8 cellular contexts compared by ENCODE assay signal in the genomic region with DNA sequence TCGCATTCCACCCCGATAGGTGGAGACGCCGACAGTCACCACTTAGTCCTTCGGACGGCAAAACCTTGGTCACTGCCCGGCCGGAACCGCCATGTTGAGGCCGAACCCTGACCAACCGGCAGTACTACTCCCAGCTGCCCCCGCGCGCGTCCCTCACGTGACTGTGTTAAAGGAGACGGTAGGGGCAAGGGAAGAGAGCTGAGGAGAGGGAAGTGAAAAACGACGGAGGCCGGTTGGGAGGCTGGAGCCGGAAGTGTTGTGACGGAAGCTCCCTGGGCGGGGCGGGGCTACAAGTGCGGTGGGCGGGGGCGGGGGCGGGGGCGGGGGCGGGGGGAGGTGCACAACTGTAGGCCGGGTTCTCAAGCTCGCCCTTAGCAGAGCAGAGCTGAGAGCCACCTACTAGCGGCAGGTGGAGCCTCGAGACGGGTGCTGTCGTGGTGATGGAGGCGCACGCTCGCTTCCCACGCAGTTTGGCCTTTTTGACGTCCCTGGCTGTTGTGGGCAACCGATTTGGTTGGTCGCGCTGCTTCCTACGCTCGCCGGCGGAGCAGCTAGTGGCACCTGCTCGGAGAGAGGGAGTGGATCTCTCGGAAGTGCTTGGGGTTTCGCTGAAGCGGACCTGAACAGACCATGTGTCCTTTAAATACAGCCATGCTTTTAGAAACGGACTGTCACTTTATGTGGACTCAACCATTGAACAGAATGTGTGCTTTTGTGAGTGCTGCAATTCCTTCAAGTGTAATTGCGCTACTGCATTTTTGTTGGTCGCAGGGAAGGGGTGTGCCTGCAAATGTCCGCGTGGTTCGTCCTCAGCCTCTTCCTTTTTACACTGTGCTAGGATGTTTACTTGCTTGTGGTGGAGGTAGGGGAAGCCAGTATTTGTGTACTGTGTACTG. TPM values are rescaled to one million over a fixed set of nuclear protein-coding genes. Genes with fewer than 3 reads are reported as not detected.
DNase-seq lines count a peak whose midpoint lies in the region; ATAC-seq, FAIRE-seq and TF ChIP-seq lines count a peak whose summit lies in the region.

A gene with protein sequence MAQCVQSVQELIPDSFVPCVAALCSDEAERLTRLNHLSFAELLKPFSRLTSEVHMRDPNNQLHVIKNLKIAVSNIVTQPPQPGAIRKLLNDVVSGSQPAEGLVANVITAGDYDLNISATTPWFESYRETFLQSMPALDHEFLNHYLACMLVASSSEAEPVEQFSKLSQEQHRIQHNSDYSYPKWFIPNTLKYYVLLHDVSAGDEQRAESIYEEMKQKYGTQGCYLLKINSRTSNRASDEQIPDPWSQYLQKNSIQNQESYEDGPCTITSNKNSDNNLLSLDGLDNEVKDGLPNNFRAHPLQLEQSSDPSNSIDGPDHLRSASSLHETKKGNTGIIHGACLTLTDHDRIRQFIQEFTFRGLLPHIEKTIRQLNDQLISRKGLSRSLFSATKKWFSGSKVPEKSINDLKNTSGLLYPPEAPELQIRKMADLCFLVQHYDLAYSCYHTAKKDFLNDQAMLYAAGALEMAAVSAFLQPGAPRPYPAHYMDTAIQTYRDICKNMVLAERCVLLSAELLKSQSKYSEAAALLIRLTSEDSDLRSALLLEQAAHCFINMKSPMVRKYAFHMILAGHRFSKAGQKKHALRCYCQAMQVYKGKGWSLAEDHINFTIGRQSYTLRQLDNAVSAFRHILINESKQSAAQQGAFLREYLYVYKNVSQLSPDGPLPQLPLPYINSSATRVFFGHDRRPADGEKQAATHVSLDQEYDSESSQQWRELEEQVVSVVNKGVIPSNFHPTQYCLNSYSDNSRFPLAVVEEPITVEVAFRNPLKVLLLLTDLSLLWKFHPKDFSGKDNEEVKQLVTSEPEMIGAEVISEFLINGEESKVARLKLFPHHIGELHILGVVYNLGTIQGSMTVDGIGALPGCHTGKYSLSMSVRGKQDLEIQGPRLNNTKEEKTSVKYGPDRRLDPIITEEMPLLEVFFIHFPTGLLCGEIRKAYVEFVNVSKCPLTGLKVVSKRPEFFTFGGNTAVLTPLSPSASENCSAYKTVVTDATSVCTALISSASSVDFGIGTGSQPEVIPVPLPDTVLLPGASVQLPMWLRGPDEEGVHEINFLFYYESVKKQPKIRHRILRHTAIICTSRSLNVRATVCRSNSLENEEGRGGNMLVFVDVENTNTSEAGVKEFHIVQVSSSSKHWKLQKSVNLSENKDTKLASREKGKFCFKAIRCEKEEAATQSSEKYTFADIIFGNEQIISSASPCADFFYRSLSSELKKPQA (N-terminal part only) (minus strand): TSS at position 130 of the 896 bp plus-strand sequence. CDS start 364 bp downstream, outside the sequence.

- H3K4me3 ChIP-seq in HUES64 (ENCODE audit: low read length) (peak within 1 kb of the TSS; percentile 100), OCI-LY1 (ENCODE audit: low read depth, low read length, poor library complexity, severe bottlenecking) (peak within 1 kb of the TSS; percentile 90), endothelial cell of umbilical vein (replicated peaks in 1 of 3; ENCODE audit: insufficient read depth in 1 of 3, low read depth in 1 of 3, low read length in 3 of 3) (peak within 1 kb of the TSS; percentile 76 to 86 (median 85))

- H3K27me3 ChIP-seq in HUES64 (ENCODE audit: insufficient read depth, low read length) (no peaks in the 10 kb centered on the region), OCI-LY1 (ENCODE audit: insufficient read depth, low read length) (no peaks in the 10 kb centered on the region), endothelial cell of umbilical vein (ENCODE audit: control insufficient read depth in 2 of 2, insufficient read depth in 2 of 2, low read length in 2 of 2) (peaks cover 0 to 2% of the 10 kb centered on the region in 2 experiments)

- FAIRE-seq in endothelial cell of umbilical vein (lab: Jason Lieb, UNC): peak; percentile 88

- H4K20me1 ChIP-seq in OCI-LY1 (ENCODE audit: insufficient read depth, low read length) (no peaks in the 10 kb centered on the region), endothelial cell of umbilical vein (replicated peaks; ENCODE audit: control insufficient read depth, extremely low read depth, insufficient read depth, low read length) (peaks cover 2% of the 10 kb centered on the region)

- H3K9me1 ChIP-seq in endothelial cell of umbilical vein (replicated peaks; ENCODE audit: control insufficient read depth, extremely low read depth, insufficient read depth, low read length): no peaks in the 10 kb centered on the region

- peak within 1 kb of the TSS; percentile 96 for H3K9ac ChIP-seq in HUES64 (ENCODE audit: low read depth, low read length)
- peak within 1 kb of the TSS; percentile 83 for H3K9ac ChIP-seq in OCI-LY1 (ENCODE audit: low read length)
- H3K9ac ChIP-seq in endothelial cell of umbilical vein (replicated peaks; ENCODE audit: extremely low read depth, insufficient read depth, low read length): peak within 1 kb of the TSS; percentile 85

- no peaks in the 10 kb centered on the region for H3F3A ChIP-seq in OCI-LY1 (ENCODE audit: insufficient read depth, low read length)

- intact Hi-C loops in endothelial cell of umbilical vein (cut with micrococcal nuclease): loop anchor here (1.0 to 2.0 kb wide), 5 partner anchors 34 to 258 kb away; a partner anchor contains a TSS

- POLR2A ChIA-PET in endothelial cell of umbilical vein (lab: Charles Lee): interaction anchor here (0.8 to 2.2 kb wide), 3 partner anchors 12 to 263 kb away, joined by 3 to 7 read pairs (median 4); no protein-coding TSS in a partner anchor

- WGBS in HUES64: under 1% methylated on average over 49 of the region's 58 CpGs

- H3K27ac ChIP-seq in HUES64 (ENCODE audit: low read depth, low read length) (peak within 1 kb of the TSS; percentile 96), OCI-LY1 (ENCODE audit: low read depth, low read length, poor library complexity, severe bottlenecking) (peak within 1 kb of the TSS; percentile 72), endothelial cell of umbilical vein (ENCODE audit: insufficient read depth, low read depth, low read length) (peak within 1 kb of the TSS; percentile 88)

- ATAC-seq in GM21447 (IDR thresholded peaks at IDR 0.05; ENCODE audit: unreplicated experiment): peak; percentile 84

- H3K9me2 ChIP-seq in OCI-LY1 (ENCODE audit: low read depth, low read length): no peaks in the 10 kb centered on the region

- DNase-seq in DMS 273 (lab: John Stamatoyannopoulos, UW; ENCODE audit: unreplicated experiment): peak; percentile 98
- peak; percentile 92 for DNase-seq in activated CD8-positive, alpha-beta memory T cell treated with anti-CD3 and anti-CD28 coated beads, Interleukin-2, amount 50 U/mL, for 48 hours
- DNase-seq in endothelial cell of umbilical vein (ENCODE audit: low read depth, low spot score): peak; percentile 98
- DNase-seq in middle frontal gyrus (ENCODE audit: extremely low spot score, low spot score): peak; percentile 95
- DNase-seq in stimulated activated CD8-positive, alpha-beta memory T cell treated with anti-CD3 and anti-CD28 coated beads, Interleukin-2, amount 100 ng/mL, for 48 hours (ENCODE audit: low read depth in 2 of 2): peak; percentile 84 to 86

- H3K4me2 ChIP-seq in OCI-LY1 (ENCODE audit: low read length): peak within 1 kb of the TSS; percentile 94
- peak within 1 kb of the TSS; percentile 81 for H3K4me2 ChIP-seq in endothelial cell of umbilical vein (ENCODE audit: insufficient read depth, low read length)

- H3K9me3 ChIP-seq in HUES64 (ENCODE audit: insufficient read depth, low read depth, low read length) (no peaks in the 10 kb centered on the region; the same call in 1 of the 2 replicates), OCI-LY1 (ENCODE audit: low read length) (no peaks in the 10 kb centered on the region), endothelial cell of umbilical vein (replicated peaks; ENCODE audit: control insufficient read depth, insufficient read depth, low read length) (no peaks in the 10 kb centered on the region)

- CTCF ChIA-PET in endothelial cell of umbilical vein (lab: Charles Lee): interaction anchor here (0.5 to 3.0 kb wide), 10 partner anchors 13 to 350 kb away, joined by 3 to 11 read pairs (median 4); a partner anchor contains a TSS

- H3K79me2 ChIP-seq in OCI-LY1 (ENCODE audit: insufficient read depth, low read length) (peaks cover 43% of the 10 kb centered on the region), endothelial cell of umbilical vein (ENCODE audit: control insufficient read depth, insufficient read depth, low read length) (peaks cover 41% of the 10 kb centered on the region)

- H2AFZ ChIP-seq in OCI-LY1 (ENCODE audit: low read length) (peak within 1 kb of the TSS; percentile 69; the same call in 1 of the 2 replicates), endothelial cell of umbilical vein (ENCODE audit: low read depth, low read length) (peak within 1 kb of the TSS; percentile 98)

- TF ChIP-seq POLR2A in endothelial cell of umbilical vein (IDR thresholded peaks at IDR 0.05; ENCODE audit: low read depth, low read length): peak; percentile 84

- TF ChIP-seq CTCF in OCI-LY1 (IDR thresholded peaks at IDR 0.05; ENCODE audit: low read length): no peak; the same call in 1 of the 2 replicates
- TF ChIP-seq CTCF in endothelial cell of umbilical vein (IDR thresholded peaks at IDR 0.05; ENCODE audit: extremely low read depth in 1 of 2, insufficient read depth in 1 of 2, low read depth in 1 of 2, low read length in 2 of 2): peak in 1 of 2 donors; percentile 11

- TSS peak; percentile 67 for BruUV-seq in endothelial cell of umbilical vein (replicated peaks; lab: Mats Ljungman, UMichigan)

- H3K36me3 ChIP-seq in HUES64 (ENCODE audit: insufficient read depth, low read length) (0 out of 2 replicates have a peak, but pooled peaks cover 2% of the 10 kb centered on the region), OCI-LY1 (ENCODE audit: insufficient read depth, low read length) (no peaks in the 10 kb centered on the region), endothelial cell of umbilical vein (ENCODE audit: control insufficient read depth in 2 of 2, extremely low read depth in 1 of 2, insufficient read depth in 2 of 2, low read length in 2 of 2) (no peaks in the 10 kb centered on the region)

- H3K4me1 ChIP-seq in HUES64 (ENCODE audit: insufficient read depth, low read length) (peaks cover 15% of the 10 kb centered on the region), OCI-LY1 (ENCODE audit: insufficient read depth, low read length, severe bottlenecking) (peaks cover 23% of the 10 kb centered on the region), endothelial cell of umbilical vein (ENCODE audit: control insufficient read depth, extremely low read depth, insufficient read depth, low read length) (peaks cover 14% of the 10 kb centered on the region)

- dilution Hi-C loops in endothelial cell of umbilical vein (cut with MboI; ENCODE audit: extremely low pct_ligation_motif_present, low sequenced_read_pairs): no loop called here

RNA-seq across cellular contexts. Expression of the gene that starts here (rescaled TPM):
- polyA plus RNA-seq in HUES64 (2013, experiment 1 of 2): 23.8 TPM
- 26.1 TPM for polyA plus RNA-seq in HUES64 (2013, experiment 2 of 2)
- total RNA-seq in endothelial cell of umbilical vein: 30.1 and 34.1 TPM in 2 replicates
- polyA plus RNA-seq in endothelial cell of umbilical vein: 23.1 and 25.0 TPM in 2 replicates
- polyA plus RNA-seq in endothelial cell of umbilical vein (2011; cell fraction: cytosol; rRNA removed): 27.9 and 28.1 TPM in 2 replicates
- 51.4 and 55.7 TPM in 2 replicates for polyA plus RNA-seq in endothelial cell of umbilical vein (2011; cell fraction: nucleus; rRNA removed)
- polyA plus RNA-seq in endothelial cell of umbilical vein (2012): 16.2 and 24.5 TPM in 2 replicates
- 93.2 and 97.5 TPM in 2 replicates for polyA minus RNA-seq in endothelial cell of umbilical vein
- 19.5 TPM for polyA minus RNA-seq in endothelial cell of umbilical vein (2011; cell fraction: cytosol; rRNA and poly(A)+ RNA removed)
- 73.7 and 129 TPM in 2 replicates for polyA minus RNA-seq in endothelial cell of umbilical vein (2011; cell fraction: nucleus; rRNA and poly(A)+ RNA removed)

Comparison
In these comparisons a context has a peak if more than half of its experiments do, and no peak if none do; other contexts are left out.
1. Peak in every context shown above with its lines: DNase-seq, ATAC-seq, H3K4me3 ChIP-seq and H3K27ac ChIP-seq.